34 cellular contexts compared by ENCODE assay signal in genomic region chr3:79685108-79685507, GRCh38.
"Had no signal": no experiment of that assay in that cellular context is flagged by ENCODE, and none has a peak within 500 bp of the region (broad histone marks: within the 10 kb centered on the region; RNA-seq: fewer than 3 reads in every experiment).

No MANE protein-coding gene starts in this region.

- H3K27me3 ChIP-seq: adrenal gland, ascending aorta, body of pancreas, brain microvascular endothelial cell, breast epithelium, cardiac muscle cell had no signal

- H3K36me3 ChIP-seq: adrenal gland, ascending aorta, brain microvascular endothelial cell, breast epithelium, cardiac muscle cell had no signal

- DNase-seq: activated effector memory CD4-positive, alpha-beta T cell treated with anti-CD3 and anti-CD28 coated beads, Interleukin-2, amount 50 U/mL, for 16 hours; activated effector memory CD4-positive, alpha-beta T cell treated with Interleukin-2 at 50 U/mL for 16 hours; activated gamma-delta T cell; activated gamma-delta T cell treated with Interleukin-2 at 50 U/mL for 16 hours; activated naive CD4-positive, alpha-beta T cell; activated naive CD4-positive, alpha-beta T cell treated with anti-CD3 and anti-CD28 coated beads for 36 hours; activated naive CD4-positive, alpha-beta T cell treated with anti-CD3 and anti-CD28 coated beads, Interleukin-2, amount 10 ng/mL, durations not matched to agents 7 days and 5 days; activated naive CD4-positive, alpha-beta T cell treated with anti-CD3 and anti-CD28 coated beads, Interleukin-2, amount 50 U/mL, for 16 hours; activated naive CD4-positive, alpha-beta T cell treated with Interleukin-2 at 50 U/mL for 16 hours; activated naive CD8-positive, alpha-beta T cell treated with anti-CD3 and anti-CD28 coated beads for 36 hours; activated naive CD8-positive, alpha-beta T cell treated with anti-CD3 and anti-CD28 coated beads, Interleukin-2, amount 10 ng/mL, durations not matched to agents 7 days and 5 days; activated naive CD8-positive, alpha-beta T cell treated with anti-CD3 and anti-CD28 coated beads, Interleukin-2, amount 50 U/mL, for 24 hours; activated T-cell treated with anti-CD3 and anti-CD28 coated beads, Interleukin-2, amount 50 U/mL, for 1 hour; activated T-cell treated with anti-CD3 and anti-CD28 coated beads, Interleukin-2, amount 50 U/mL, for 24 hours; activated T-cell treated with anti-CD3 and anti-CD28 coated beads, Interleukin-2, amount 50 U/mL, for 4 hours; activated T-cell treated with anti-CD3 and anti-CD28 coated beads, Interleukin-2, amount 50 U/mL, for 48 hours; activated T-cell treated with anti-CD3 and anti-CD28 coated beads, Interleukin-2, amount 50 U/mL, for 72 hours; adrenal gland; amniotic stem cell; amygdala; anterior cingulate cortex; aorta; body of pancreas; brain microvascular endothelial cell; caudate nucleus; central memory CD4-positive, alpha-beta T cell; cerebellar nuclear complex had no signal

- H3K9me3 ChIP-seq: adrenal gland, ascending aorta, body of pancreas, breast epithelium had no signal

- FAIRE-seq: astrocyte, bronchial epithelial cell had no signal

- H3K4me3 ChIP-seq: adrenal gland, ascending aorta, body of pancreas, breast epithelium, cardiac muscle cell had no signal

- H3K4me1 ChIP-seq: adrenal gland, ascending aorta, body of pancreas, breast epithelium had no signal

- ATAC-seq: activated naive CD4-positive, alpha-beta T cell treated with anti-CD3 and anti-CD28 coated beads, Interleukin-2, amount 50 U/mL, for 72 hours; activated naive CD8-positive, alpha-beta T cell treated with anti-CD3 and anti-CD28 coated beads, Interleukin-2, amount 50 U/mL, for 24 hours; activated T-cell treated with anti-CD3 and anti-CD28 coated beads, Interleukin-2, amount 50 U/mL, for 4 hours; activated T-cell treated with anti-CD3 and anti-CD28 coated beads, Interleukin-2, amount 50 U/mL, for 72 hours; activated T-helper 17 cell treated with anti-CD3 and anti-CD28 coated beads, Interleukin-2, amount 50 U/mL, for 72 hours; body of pancreas had no signal

- H3K27ac ChIP-seq: adrenal gland, ascending aorta, body of pancreas, brain microvascular endothelial cell, breast epithelium, cardiac muscle cell had no signal
